ENCODE assay signal across 9 cellular contexts in genomic region chr3:39104961-39105686, GRCh38. TPM values are rescaled to one million over a fixed set of nuclear protein-coding genes. Genes with fewer than 3 reads are reported as not detected.
DNase-seq lines count a peak whose midpoint lies in the region; ATAC-seq and TF ChIP-seq lines count a peak whose summit lies in the region.
"Had no signal": no experiment of that assay in that cellular context is flagged by ENCODE, and none has a peak within 500 bp of the region (broad histone marks: within the 10 kb centered on the region; RNA-seq: fewer than 3 reads in every experiment).

No MANE protein-coding gene starts in this region.

- H3K27me3 Mint-ChIP-seq in chondrocyte (ENCODE audit: low read depth) (no peaks in the 10 kb centered on the region), endodermal cell (ENCODE audit: insufficient read depth) (peaks cover 6% of the 10 kb centered on the region)

- peaks cover 39% of the 10 kb centered on the region for H3K4me1 ChIP-seq in Loucy (ENCODE audit: insufficient read depth, low read length, poor library complexity, severe bottlenecking)
- H3K4me1 ChIP-seq in skeletal muscle tissue (ENCODE audit: control insufficient read depth in 3 of 3, insufficient read depth in 3 of 3, low read length in 3 of 3) = peaks cover 41 to 66% (median 48%) of the 10 kb centered on the region in 3 donors
- H3K4me1 ChIP-seq in endodermal cell (ENCODE audit: control insufficient read depth, insufficient read depth, low read length) = no peaks in the 10 kb centered on the region

- no peak for TF ChIP-seq CTCF in Loucy (conservative IDR thresholded peaks at IDR 0.05; ENCODE audit: low read length)
- TF ChIP-seq CTCF in chondrocyte (IDR thresholded peaks at IDR 0.05) = no peak
- TF ChIP-seq CTCF in endodermal cell (conservative IDR thresholded peaks at IDR 0.05) = no peak

- peak overlapping the region; percentile 65 for H3K27ac Mint-ChIP-seq in chondrocyte (ENCODE audit: unreplicated experiment)
- no peak overlapping the region for H3K27ac Mint-ChIP-seq in endodermal cell

- H3K9me3 Mint-ChIP-seq in chondrocyte (ENCODE audit: low read depth) = no peaks in the 10 kb centered on the region
- H3K9me3 Mint-ChIP-seq in endodermal cell = no peaks in the 10 kb centered on the region

- H3K27me3 ChIP-seq in Loucy (ENCODE audit: insufficient read depth, low read length, poor library complexity, severe bottlenecking) = no peaks in the 10 kb centered on the region
- H3K27me3 ChIP-seq in skeletal muscle tissue (ENCODE audit: control insufficient read depth in 3 of 3, insufficient read depth in 3 of 3, low read length in 3 of 3) = no peaks in the 10 kb centered on the region
- no peaks in the 10 kb centered on the region for H3K27me3 ChIP-seq in endodermal cell (ENCODE audit: control insufficient read depth, insufficient read depth, low read length, poor library complexity, severe bottlenecking)

- peak; percentile 30 for DNase-seq in NCI-H748 (lab: John Stamatoyannopoulos, UW; ENCODE audit: unreplicated experiment)
- no peak for DNase-seq in NCI-H748 treated with DMSO at 0.1 percent for 48 hours (lab: John Stamatoyannopoulos, UW)
- no peak for DNase-seq in chondrocyte (ENCODE audit: low spot score)
- no peak for DNase-seq in endodermal cell
- DNase-seq: effector CD8-positive, alpha-beta T cell had no signal

- H3K36me3 Mint-ChIP-seq in chondrocyte (ENCODE audit: low read depth) (peaks cover 3% of the 10 kb centered on the region), endodermal cell (ENCODE audit: low read depth) (peaks cover 3% of the 10 kb centered on the region)

- H4K20me1 ChIP-seq in Loucy (ENCODE audit: insufficient read depth, low read length, poor library complexity, severe bottlenecking) = peaks cover 20% of the 10 kb centered on the region

- H3K9ac ChIP-seq in Loucy (ENCODE audit: low read depth, low read length, poor library complexity, severe bottlenecking) (no peak overlapping the region), skeletal muscle tissue (ENCODE audit: low read depth in 1 of 3, low read length in 3 of 3) (no peak overlapping the region), endodermal cell (ENCODE audit: extremely low read depth, low read length, poor library complexity, severe bottlenecking) (no peak overlapping the region)

- peaks cover 9% of the 10 kb centered on the region; the same call in 1 of the 2 replicates for H3K36me3 ChIP-seq in Loucy (ENCODE audit: insufficient read depth, low read length)
- peaks cover 2 to 8% (median 5%) of the 10 kb centered on the region in 3 donors for H3K36me3 ChIP-seq in skeletal muscle tissue (ENCODE audit: control insufficient read depth in 3 of 3, insufficient read depth in 3 of 3, low read length in 3 of 3)
- peaks cover 5% of the 10 kb centered on the region for H3K36me3 ChIP-seq in endodermal cell (ENCODE audit: control insufficient read depth, insufficient read depth, low read length)

- peak overlapping the region; percentile 88 for H3K4me2 ChIP-seq in Loucy (ENCODE audit: low read depth, low read length, poor library complexity, severe bottlenecking)

- H3K79me2 ChIP-seq in Loucy (ENCODE audit: insufficient read depth, low read length) = peaks cover 29% of the 10 kb centered on the region

- H3K27ac ChIP-seq in skeletal muscle tissue (ENCODE audit: low read depth, low read length) (peak overlapping the region; percentile 95), endodermal cell (ENCODE audit: low read depth, low read length) (no peak overlapping the region)

- no peak overlapping the region for H2AFZ ChIP-seq in Loucy (ENCODE audit: low read length)

- no peak for ATAC-seq in HG03196 (IDR thresholded peaks at IDR 0.05; ENCODE audit: unreplicated experiment)
- no peak for ATAC-seq in HG02938 (IDR thresholded peaks at IDR 0.05; ENCODE audit: unreplicated experiment)

- H3K9me2 ChIP-seq in Loucy (replicated peaks; ENCODE audit: low read depth, low read length) = no peaks in the 10 kb centered on the region

- H3K4me3 Mint-ChIP-seq in chondrocyte (ENCODE audit: unreplicated experiment) = no peak overlapping the region
- no peak overlapping the region for H3K4me3 Mint-ChIP-seq in endodermal cell

- H3K4me1 Mint-ChIP-seq in chondrocyte (ENCODE audit: low read depth) = peaks cover 53% of the 10 kb centered on the region
- peaks cover 16% of the 10 kb centered on the region for H3K4me1 Mint-ChIP-seq in endodermal cell

- H3K9me3 ChIP-seq in Loucy (ENCODE audit: insufficient read depth, low read depth, low read length) (no peaks in the 10 kb centered on the region), skeletal muscle tissue (ENCODE audit: control insufficient read depth in 3 of 3, low read length in 3 of 3) (no peaks in the 10 kb centered on the region), endodermal cell (ENCODE audit: control insufficient read depth, low read length) (no peaks in the 10 kb centered on the region)

- 94 to 95% methylated on average over 4 to 7 of the region's 7 CpGs for WGBS in endodermal cell (ENCODE audit: insufficient coverage in 1 of 2, insufficient read length in 1 of 2), 2 experiments

- peak overlapping the region; percentile 97 for H3K4me3 ChIP-seq in Loucy (ENCODE audit: low read length, poor library complexity, severe bottlenecking)
- peak overlapping the region; percentile 49 to 88 (median 87) for H3K4me3 ChIP-seq in skeletal muscle tissue (ENCODE audit: low read length in 3 of 3)
- no peak overlapping the region for H3K4me3 ChIP-seq in endodermal cell (ENCODE audit: low read length)

- H3F3A ChIP-seq in Loucy (ENCODE audit: low read depth) = no peaks in the 10 kb centered on the region

RNA-seq across cellular contexts. Expression of gene GORASP1, which starts 2.3 kb away (rescaled TPM):
- total RNA-seq in chondrocyte (52.8 to 60.9 TPM (median 54.2 TPM) in 3 replicates), skeletal muscle tissue (11.5 TPM), endodermal cell (10 to 100 TPM; 47.4 to 48.9 TPM)
- polyA plus RNA-seq in endodermal cell (2013, experiment 1 of 2) = 34.8 TPM
- polyA plus RNA-seq in endodermal cell (2013, experiment 2 of 2) = 28.4 TPM

RNA-seq across cellular contexts. Expression of gene TTC21A, which starts 2.4 kb away (rescaled TPM):
- 4.5 to 8.1 TPM (median 6.2 TPM) in 3 replicates for total RNA-seq in chondrocyte
- 1.0 TPM for total RNA-seq in skeletal muscle tissue
- total RNA-seq in endodermal cell = 1 to 10 TPM; 5.7 to 5.8 TPM
- 8.1 TPM for polyA plus RNA-seq in endodermal cell (2013, experiment 1 of 2)
- polyA plus RNA-seq in endodermal cell (2013, experiment 2 of 2) = 7.0 TPM

RNA-seq across cellular contexts. Expression of gene CSRNP1, which starts 48.3 kb away (rescaled TPM):
- total RNA-seq in chondrocyte (15.2 to 22.3 TPM (median 21.2 TPM) in 3 replicates), skeletal muscle tissue (8.9 TPM), endodermal cell (10 to 100 TPM in 1 of 2 donors, 1 to 10 TPM in 1; 9.2 to 11.1 TPM)
- 7.5 TPM for polyA plus RNA-seq in endodermal cell (2013, experiment 1 of 2)
- polyA plus RNA-seq in endodermal cell (2013, experiment 2 of 2) = 8.0 TPM

RNA-seq across cellular contexts. Expression of gene WDR48, which starts 53.3 kb away (rescaled TPM):
- total RNA-seq in chondrocyte = 23.2 to 35.6 TPM (median 31.8 TPM) in 3 replicates
- total RNA-seq in skeletal muscle tissue = 39.1 TPM
- 10 to 100 TPM; 57.5 to 60.4 TPM for total RNA-seq in endodermal cell
- polyA plus RNA-seq in endodermal cell (2013, experiment 1 of 2) = 65.4 TPM
- polyA plus RNA-seq in endodermal cell (2013, experiment 2 of 2) = 57.8 TPM

RNA-seq across cellular contexts. Expression of gene SCN11A, which starts 53.4 kb away (rescaled TPM):
- total RNA-seq in chondrocyte = 0.07 TPM in 1 of 3 replicates, not detected in the others
- total RNA-seq in skeletal muscle tissue = 2.6 TPM
- under 1 TPM; 0.40 to 0.81 TPM for total RNA-seq in endodermal cell
- polyA plus RNA-seq in endodermal cell (2013, experiment 1 of 2) = 0.32 TPM
- 0.33 TPM for polyA plus RNA-seq in endodermal cell (2013, experiment 2 of 2)
